ENCODE assay signal across 21 cellular contexts in the genomic region with DNA sequence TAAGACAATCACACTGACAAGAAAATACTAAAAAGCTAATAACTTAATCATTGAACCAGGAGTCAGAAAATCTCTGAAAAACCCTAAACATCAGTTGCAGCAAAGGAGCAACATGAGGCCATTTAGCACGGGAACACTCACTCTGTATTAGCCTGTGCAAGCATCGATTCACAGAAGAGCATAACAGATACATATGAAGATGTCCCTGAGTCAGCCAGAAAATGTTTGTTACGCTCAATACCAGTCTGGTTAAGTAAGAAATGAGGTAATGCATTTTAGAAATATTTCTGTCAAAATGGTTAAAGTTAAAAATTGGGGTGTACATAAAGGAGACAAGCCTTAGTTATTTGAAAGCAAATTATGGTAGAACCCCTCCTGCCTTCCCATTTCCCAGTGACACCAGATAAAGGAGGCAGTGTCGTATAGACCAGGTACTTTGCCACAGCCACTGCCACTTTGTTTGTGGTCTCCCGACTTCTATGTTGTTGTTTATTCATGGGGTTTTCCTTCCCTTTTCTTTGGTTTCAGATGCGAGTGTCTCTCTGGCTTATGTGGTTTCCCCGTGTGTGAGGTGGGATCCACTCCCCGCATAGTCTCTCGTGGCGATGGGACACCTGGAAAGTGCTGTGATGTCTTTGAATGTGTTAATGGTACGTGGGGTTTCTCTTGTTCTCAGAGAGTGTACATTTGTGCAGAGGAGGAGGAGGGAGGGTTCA.
DNase-seq lines count a peak whose midpoint lies in the region; ATAC-seq, FAIRE-seq and TF ChIP-seq lines count a peak whose summit lies in the region.
"Had no signal": no experiment of that assay in that cellular context is flagged by ENCODE, and none has a peak within 500 bp of the region (broad histone marks: within the 10 kb centered on the region; RNA-seq: fewer than 3 reads in every experiment).

No MANE protein-coding gene starts in this region.

- no peak for DNase-seq in HepG2 (ENCODE audit: low spot score)
- no peak for DNase-seq in right lobe of liver
- DNase-seq in ascending aorta (ENCODE audit: low spot score in 2 of 2), result no peak
- no peak for DNase-seq in substantia nigra (lab: John Stamatoyannopoulos, UW)
- DNase-seq in tibial nerve (ENCODE audit: low spot score in 2 of 2), result no peak
- DNase-seq in NCI-H1436 treated with DMSO at 0.1 percent for 48 hours (lab: John Stamatoyannopoulos, UW), result no peak
- DNase-seq in DMS53 (lab: John Stamatoyannopoulos, UW), result no peak
- DNase-seq: activated CD4-positive, alpha-beta T cell treated with anti-CD3 and anti-CD28 coated beads for 1 hour; activated naive CD4-positive, alpha-beta T cell treated with anti-CD3 and anti-CD28 coated beads for 36 hours; activated T-cell treated with anti-CD3 and anti-CD28 coated beads, Interleukin-2, amount 50 U/mL, for 72 hours; COR-L47; effector CD8-positive, alpha-beta T cell; NCI-H187 treated with DMSO at 0.1 percent for 48 hours; NCI-H345; OCI-M1; SHP77 treated with DMSO at 0.1 percent for 48 hours; stimulated activated naive CD8-positive, alpha-beta T cell treated with anti-CD3 and anti-CD28 coated beads, Interleukin-15, amount 100 ng/mL, for 72 hours; upper lobe of left lung had no signal

- H3K4me3 ChIP-seq in HepG2 (replicated peaks in 1 of 3; ENCODE audit: insufficient read depth in 1 of 3, low read depth in 2 of 3, low read length in 3 of 3) (no peak overlapping the region), right lobe of liver (no peak overlapping the region), ascending aorta (no peak overlapping the region), iPS-20b (ENCODE audit: low read length) (no peak overlapping the region), tibial nerve (no peak overlapping the region)
- H3K4me3 ChIP-seq: upper lobe of left lung had no signal

- H3K9ac ChIP-seq in HepG2 (ENCODE audit: insufficient read depth, low read depth, low read length) (no peak overlapping the region), iPS-20b (ENCODE audit: low read depth, low read length) (no peak overlapping the region; the same call in 1 of the 2 replicates)

- TF ChIP-seq CTCF in HepG2 (CRISPR knock-in tag; IDR thresholded peaks at IDR 0.05) (no peak), right lobe of liver (IDR thresholded peaks at IDR 0.05) (no peak), ascending aorta (IDR thresholded peaks at IDR 0.05) (no peak), tibial nerve (IDR thresholded peaks at IDR 0.05) (no peak)

- H3K4me1 ChIP-seq in HepG2 (ENCODE audit: insufficient read depth, low read length) (peaks cover 27% of the 10 kb centered on the region), right lobe of liver (no peaks in the 10 kb centered on the region), ascending aorta (peaks cover 6 to 43% of the 10 kb centered on the region in 2 donors), iPS-20b (ENCODE audit: insufficient read depth, low read length) (peaks cover 50% of the 10 kb centered on the region), tibial nerve (peaks cover 0 to 48% (median 14%) of the 10 kb centered on the region in 4 donors)

- no peaks in the 10 kb centered on the region for H3K79me2 ChIP-seq in HepG2 (ENCODE audit: insufficient read depth, low read length)

- 97% methylated on average over 11 of the region's 11 CpGs for WGBS in HepG2 (ENCODE audit: low lambda C conversion rate)
- 64% methylated on average over 11 of the region's 11 CpGs for WGBS in right lobe of liver (ENCODE audit: insufficient coverage, low coverage, low lambda C conversion rate, missing lambda C conversion rate)
- 89 to 93% methylated on average over 11 of the region's 11 CpGs for WGBS in tibial nerve, 2 donors

- peaks cover 11% of the 10 kb centered on the region for H4K20me1 ChIP-seq in HepG2 (ENCODE audit: insufficient read depth, low read length)

- peaks cover 22 to 78% of the 10 kb centered on the region in 2 experiments for H3K36me3 ChIP-seq in HepG2 (replicated peaks in 1 of 2; ENCODE audit: control insufficient read depth in 1 of 2, insufficient read depth in 2 of 2, low read length in 2 of 2)
- peaks cover 0 to 1% (median 0%) of the 10 kb centered on the region in 4 donors for H3K36me3 ChIP-seq in right lobe of liver
- peaks cover 23 to 49% of the 10 kb centered on the region in 2 donors for H3K36me3 ChIP-seq in ascending aorta
- H3K36me3 ChIP-seq in iPS-20b (ENCODE audit: insufficient read depth, low read depth, low read length), result peaks cover 25% of the 10 kb centered on the region
- H3K36me3 ChIP-seq in tibial nerve, result peaks cover 0 to 44% (median 0%) of the 10 kb centered on the region in 3 donors

- POLR2A ChIA-PET in HepG2 (lab: Yijun Ruan, JAX), result no interaction called here

- CTCF ChIA-PET in HepG2 (lab: Yijun Ruan, JAX; ENCODE audit: low intra/inter-chr PET ratio, low total read pairs), result no interaction called here

- H3K27ac ChIP-seq in HepG2 (ENCODE audit: extremely low read length, insufficient read depth, low read length), result no peak overlapping the region
- no peak overlapping the region for H3K27ac ChIP-seq in right lobe of liver
- peak overlapping the region; percentile 44 to 78 for H3K27ac ChIP-seq in ascending aorta
- H3K27ac ChIP-seq in iPS-20b (ENCODE audit: low read length), result peak overlapping the region; percentile 20
- H3K27ac ChIP-seq in substantia nigra (ENCODE audit: low read depth, low read length, poor library complexity, severe bottlenecking), result no peak overlapping the region
- no peak overlapping the region for H3K27ac ChIP-seq in tibial nerve
- H3K27ac ChIP-seq: upper lobe of left lung had no signal

- TF ChIP-seq EP300 in HepG2 (IDR thresholded peaks at IDR 0.05; ENCODE audit: low read depth in 2 of 2, low read length in 2 of 2) (no peak), HepG2 (CRISPR knock-in tag; IDR thresholded peaks at IDR 0.05; ENCODE audit: borderline replicate concordance) (no peak), tibial nerve (IDR thresholded peaks at IDR 0.05) (no peak)

- in situ Hi-C loops in HepG2 (cut with HindIII; ENCODE audit: extremely low pct_ligation_motif_present, low pct_unique_long_range_greater_than_20kb), result no loop called here

- H3K9me3 ChIP-seq in HepG2 (ENCODE audit: low read length) (no peaks in the 10 kb centered on the region), right lobe of liver (no peaks in the 10 kb centered on the region), ascending aorta (no peaks in the 10 kb centered on the region), iPS-20b (ENCODE audit: insufficient read depth, low read depth, low read length) (no peaks in the 10 kb centered on the region), tibial nerve (no peaks in the 10 kb centered on the region)
- H3K9me3 ChIP-seq: upper lobe of left lung had no signal

- no peak for ATAC-seq in HepG2
- ATAC-seq in right lobe of liver, result no peak
- ATAC-seq: activated T-cell treated with anti-CD3 and anti-CD28 coated beads, Interleukin-2, amount 50 U/mL, for 72 hours; stimulated activated naive CD8-positive, alpha-beta T cell treated with anti-CD3 and anti-CD28 coated beads, Interleukin-15, amount 100 ng/mL, for 72 hours had no signal

- no peak for TF ChIP-seq POLR2A in HepG2 (IDR thresholded peaks at IDR 0.05; ENCODE audit: insufficient read depth in 1 of 2, low read depth in 2 of 2, low read length in 2 of 2)
- no peak for TF ChIP-seq POLR2A in right lobe of liver (IDR thresholded peaks at IDR 0.05)
- TF ChIP-seq POLR2A in tibial nerve (IDR thresholded peaks at IDR 0.05), result no peak

- intact Hi-C loops in HepG2 (cut with micrococcal nuclease; ENCODE audit: unreplicated experiment) (no loop called here), right lobe of liver (cut with DNase I) (no loop called here), ascending aorta (cut with DNase I) (no loop called here)

- TF ChIP-seq RAD21 in HepG2 (CRISPR knock-in tag; IDR thresholded peaks at IDR 0.05), result no peak

- H3K4me2 ChIP-seq in HepG2 (ENCODE audit: low read depth, low read length), result no peak overlapping the region

- BruUV-seq in HepG2 (replicated peaks; lab: Mats Ljungman, UMichigan), result no TSS peak

- H3K27me3 ChIP-seq in HepG2 (ENCODE audit: control insufficient read depth in 1 of 2, insufficient read depth in 2 of 2, low read length in 2 of 2) (no peaks in the 10 kb centered on the region), right lobe of liver (no peaks in the 10 kb centered on the region), ascending aorta (no peaks in the 10 kb centered on the region), iPS-20b (ENCODE audit: insufficient read depth, low read length) (no peaks in the 10 kb centered on the region), tibial nerve (no peaks in the 10 kb centered on the region)
- H3K27me3 ChIP-seq: upper lobe of left lung had no signal

- H2AFZ ChIP-seq in HepG2 (ENCODE audit: low read length), result no peak overlapping the region

- FAIRE-seq in HepG2 (lab: Jason Lieb, UNC), result no peak
- FAIRE-seq: H54, TTC549 had no signal

TF ChIP-seq in HepG2, 621 proteins besides CTCF, POLR2A, EP300 and RAD21:
- TF ChIP-seq, protein P1, sequence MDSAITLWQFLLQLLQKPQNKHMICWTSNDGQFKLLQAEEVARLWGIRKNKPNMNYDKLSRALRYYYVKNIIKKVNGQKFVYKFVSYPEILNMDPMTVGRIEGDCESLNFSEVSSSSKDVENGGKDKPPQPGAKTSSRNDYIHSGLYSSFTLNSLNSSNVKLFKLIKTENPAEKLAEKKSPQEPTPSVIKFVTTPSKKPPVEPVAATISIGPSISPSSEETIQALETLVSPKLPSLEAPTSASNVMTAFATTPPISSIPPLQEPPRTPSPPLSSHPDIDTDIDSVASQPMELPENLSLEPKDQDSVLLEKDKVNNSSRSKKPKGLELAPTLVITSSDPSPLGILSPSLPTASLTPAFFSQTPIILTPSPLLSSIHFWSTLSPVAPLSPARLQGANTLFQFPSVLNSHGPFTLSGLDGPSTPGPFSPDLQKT (CRISPR knock-in tag; IDR thresholded peaks at IDR 0.05; ENCODE audit: borderline replicate concordance), result no peak
- TF ChIP-seq ATF7 (IDR thresholded peaks at IDR 0.05) (peak; percentile 27; the same call in 1 of the 2 replicates), ATF7 (CRISPR knock-in tag; IDR thresholded peaks at IDR 0.05) (no peak)

Comparison
In these comparisons a context has a peak if more than half of its experiments do, and no peak if none do; other contexts are left out.
1. H3K27ac ChIP-seq: peak in ascending aorta (2 of 2) and iPS-20b (single experiment); none in HepG2 (single experiment), right lobe of liver (0 of 3), substantia nigra (single experiment) and tibial nerve (0 of 4).